ENCODE assay signal across 9 cellular contexts in the genomic region with DNA sequence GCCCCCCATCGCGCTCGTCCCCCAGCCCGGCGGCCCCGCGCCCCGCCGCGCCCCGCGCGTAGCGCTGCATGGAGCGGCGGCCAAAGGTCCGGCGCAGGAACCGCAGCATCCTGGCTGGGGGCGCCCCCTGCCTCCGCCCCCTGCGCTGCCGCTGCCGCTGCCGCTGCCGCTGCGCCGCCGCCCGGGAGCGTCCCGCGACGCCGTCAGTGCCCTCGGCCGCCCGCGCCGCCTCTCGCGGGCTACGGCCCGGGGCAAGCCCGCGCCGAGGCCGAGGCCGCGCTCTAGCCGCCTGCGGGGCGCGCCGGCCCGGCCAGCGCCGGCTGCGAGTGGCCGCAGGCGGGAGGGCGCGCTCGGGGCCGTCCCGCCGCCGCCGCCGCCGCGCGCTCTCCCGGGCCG. TPM values are rescaled to one million over a fixed set of nuclear protein-coding genes. Genes with fewer than 3 reads are reported as not detected.
DNase-seq lines count a peak whose midpoint lies in the region; ATAC-seq, FAIRE-seq and TF ChIP-seq lines count a peak whose summit lies in the region.
"Had no signal": no experiment of that assay in that cellular context is flagged by ENCODE, and none has a peak within 500 bp of the region (broad histone marks: within the 10 kb centered on the region; RNA-seq: fewer than 3 reads in every experiment).

No MANE protein-coding gene starts in this region.

- TF ChIP-seq CTCF in C4-2B (conservative IDR thresholded peaks at IDR 0.05) (no peak), astrocyte (IDR thresholded peaks at IDR 0.05; ENCODE audit: insufficient read depth, low read depth, low read length) (no peak), sigmoid colon (IDR thresholded peaks at IDR 0.05) (no peak)

- no peaks in the 10 kb centered on the region for H3K9me3 Mint-ChIP-seq in astrocyte (ENCODE audit: unreplicated experiment)
- H3K9me3 Mint-ChIP-seq: neural crest cell had no signal

- intact Hi-C loops in sigmoid colon (cut with DNase I), result loop anchor here (5.0 to 10.0 kb wide), 2 partner anchors 147 to 196 kb away; no protein-coding TSS in a partner anchor

- no peaks in the 10 kb centered on the region for H3K9me3 ChIP-seq in astrocyte (ENCODE audit: insufficient read depth, low read depth, low read length)
- no peaks in the 10 kb centered on the region for H3K9me3 ChIP-seq in sigmoid colon

- H3K27me3 ChIP-seq in astrocyte (ENCODE audit: insufficient read depth, low read length) (peaks cover 37% of the 10 kb centered on the region), sigmoid colon (peaks cover 7 to 12% (median 12%) of the 10 kb centered on the region in 3 donors)

- no peak overlapping the region for H3K27ac Mint-ChIP-seq in astrocyte (ENCODE audit: unreplicated experiment)

- no peak for DNase-seq in astrocyte (ENCODE audit: low read depth)
- DNase-seq in sigmoid colon, result no peak
- no peak for DNase-seq in activated effector memory CD4-positive, alpha-beta T cell treated with Interleukin-2 at 50 U/mL for 16 hours
- no peak for DNase-seq in stimulated activated naive CD4-positive, alpha-beta T cell (lab: John Stamatoyannopoulos, UW)
- DNase-seq in NCI-H446 (lab: John Stamatoyannopoulos, UW), result no peak

- H3K4me3 ChIP-seq in astrocyte (ENCODE audit: insufficient read depth, low read depth, low read length), result no peak overlapping the region
- peak overlapping the region in 3 of 4 donors; percentile 41 to 47 (median 44) for H3K4me3 ChIP-seq in sigmoid colon

- H4K20me1 ChIP-seq in astrocyte (ENCODE audit: insufficient read depth, low read length), result no peaks in the 10 kb centered on the region

- no peaks in the 10 kb centered on the region for H3K36me3 Mint-ChIP-seq in astrocyte (ENCODE audit: low read depth, unreplicated experiment)

- peaks cover 33% of the 10 kb centered on the region for H3K27me3 Mint-ChIP-seq in astrocyte (ENCODE audit: low read depth, unreplicated experiment)

- H3K9ac ChIP-seq in astrocyte (ENCODE audit: low read length), result no peak overlapping the region

- peaks cover 3% of the 10 kb centered on the region for H3K4me1 Mint-ChIP-seq in astrocyte (ENCODE audit: low read depth, unreplicated experiment)

- H3K36me3 ChIP-seq in astrocyte (ENCODE audit: insufficient read depth, low read length), result no peaks in the 10 kb centered on the region
- no peaks in the 10 kb centered on the region for H3K36me3 ChIP-seq in sigmoid colon

- 1% methylated on average over 75 of the region's 75 CpGs for WGBS in sigmoid colon, 2 donors

- no peak for FAIRE-seq in astrocyte (lab: Jason Lieb, UNC)

- peak overlapping the region; percentile 80 for H3K4me2 ChIP-seq in astrocyte (ENCODE audit: low read length)

- ATAC-seq in GM19043 (IDR thresholded peaks at IDR 0.05; ENCODE audit: low read depth, unreplicated experiment) (peak; percentile 30), HG03045 (IDR thresholded peaks at IDR 0.05; ENCODE audit: unreplicated experiment) (peak; percentile 26)

- no peaks in the 10 kb centered on the region for H3K79me2 ChIP-seq in astrocyte (ENCODE audit: insufficient read depth, low read length)

- no peak overlapping the region for H3K4me3 Mint-ChIP-seq in astrocyte (ENCODE audit: unreplicated experiment)

- peaks cover 8% of the 10 kb centered on the region for H3K4me1 ChIP-seq in astrocyte (ENCODE audit: insufficient read depth, low read length)
- peaks cover 0 to 15% (median 5%) of the 10 kb centered on the region in 4 donors for H3K4me1 ChIP-seq in sigmoid colon

- H3K27ac ChIP-seq in C4-2B (peak overlapping the region; percentile 85), astrocyte (ENCODE audit: low read depth, low read length) (no peak overlapping the region), sigmoid colon (no peak overlapping the region)

- TF ChIP-seq EP300 in sigmoid colon (IDR thresholded peaks at IDR 0.05), result no peak

- H2AFZ ChIP-seq in astrocyte (ENCODE audit: low read depth, low read length), result no peak overlapping the region

- TF ChIP-seq POLR2A in sigmoid colon (IDR thresholded peaks at IDR 0.05), result no peak

RNA-seq across cellular contexts. Expression of a gene that starts 0.5 kb away (rescaled TPM):
- total RNA-seq in astrocyte (1.2 and 2.0 TPM in 2 replicates), sigmoid colon (1 to 10 TPM in 2 of 4 donors, under 1 TPM in 2; 0.49 to 2.5 (median 1.4) TPM)
- 100 to 1,000 TPM in 2 of 3 donors, 10 to 100 TPM in 1; 41.8 to 160 (median 107) TPM for polyA plus RNA-seq in sigmoid colon
